In genomic region chr1:28136636-28137613, GRCh38 we compare ENCODE assay signal across 18 cellular contexts. TPM values are rescaled to one million over a fixed set of nuclear protein-coding genes. Genes with fewer than 3 reads are reported as not detected.
A peak's percentile ranks its signal among the peaks of the same experiment; 100 is the strongest.
DNase-seq lines count a peak whose midpoint lies in the region; ATAC-seq, FAIRE-seq and TF ChIP-seq lines count a peak whose summit lies in the region.
"Had no signal": no experiment of that assay in that cellular context is flagged by ENCODE, and none has a peak within 500 bp of the region (broad histone marks: within the 10 kb centered on the region; RNA-seq: fewer than 3 reads in every experiment).

No MANE protein-coding gene starts in this region.

- ATAC-seq in K562 = peak; percentile 44; the same call in 1 of the 3 replicates
- ATAC-seq in GM21825 (IDR thresholded peaks at IDR 0.05; ENCODE audit: unreplicated experiment) = no peak
- ATAC-seq: WTC11 had no signal

- TF ChIP-seq POLR2A in K562 (conservative IDR thresholded peaks at IDR 0.05) = no peak

- H3K4me3 Mint-ChIP-seq in CD4-positive, alpha-beta memory T cell = no peak overlapping the region
- H3K4me3 Mint-ChIP-seq: WTC11 had no signal

- intact Hi-C loops in K562 (cut with micrococcal nuclease) = loop anchor here (2.0 kb wide), 1 partner anchor 42 kb away; no protein-coding TSS in a partner anchor
- intact Hi-C loops in CD4-positive, alpha-beta memory T cell (cut with micrococcal nuclease) = no loop called here

- TF ChIP-seq EP300 in K562 (IDR thresholded peaks at IDR 0.05; ENCODE audit: low read length) = no peak

- no peak for TF ChIP-seq CTCF in Loucy (conservative IDR thresholded peaks at IDR 0.05; ENCODE audit: low read length)
- no peak for TF ChIP-seq CTCF in K562 (IDR thresholded peaks at IDR 0.05 in 2 of 3, conservative IDR thresholded peaks at IDR 0.05 in 1 of 3; ENCODE audit: insufficient read depth in 2 of 3, low read depth in 1 of 3, low read length in 3 of 3)

- 25% methylated on average over 9 of the region's 9 CpGs for WGBS in K562 (ENCODE audit: insufficient coverage, low coverage, missing lambda C conversion rate)

- H3K79me2 ChIP-seq in Loucy (ENCODE audit: insufficient read depth, low read length) (no peaks in the 10 kb centered on the region), K562 (ENCODE audit: control insufficient read depth, insufficient read depth, low read length) (no peaks in the 10 kb centered on the region)

- H3K4me1 Mint-ChIP-seq in CD4-positive, alpha-beta memory T cell = no peaks in the 10 kb centered on the region

- DNase-seq in ELR (ENCODE audit: low read depth) (peak; percentile 64), K562 (ENCODE audit: extremely low read depth in 1 of 4, low spot score in 3 of 4) (no peak), kidney glomerular epithelial cell (lab: John Stamatoyannopoulos, UW) (peak; percentile 42), activated gamma-delta T cell treated with Interleukin-2 at 50 U/mL for 16 hours (no peak)
- DNase-seq in CD4-positive, alpha-beta memory T cell = no peak
- no peak for DNase-seq in effector memory CD4-positive, alpha-beta T cell
- DNase-seq: activated naive CD4-positive, alpha-beta T cell treated with Interleukin-2 at 50 U/mL for 16 hours; AML-193; DMS153; GOT3; NCI-H146; NCI-H510A; OCI-M1; stimulated activated naive CD4-positive, alpha-beta T cell had no signal

- peaks cover 0 to 2% of the 10 kb centered on the region in 2 donors for H3K27me3 Mint-ChIP-seq in CD4-positive, alpha-beta memory T cell

- BruUV-seq in K562 (replicated peaks; lab: Mats Ljungman, UMichigan) = no TSS peak

- no peaks in the 10 kb centered on the region for H3K36me3 Mint-ChIP-seq in CD4-positive, alpha-beta memory T cell
- H3K36me3 Mint-ChIP-seq: WTC11 had no signal

- H3K9me3 ChIP-seq in Loucy (ENCODE audit: insufficient read depth, low read depth, low read length) (no peaks in the 10 kb centered on the region), K562 (replicated peaks; ENCODE audit: control insufficient read depth, insufficient read depth, low read depth, low read length) (no peaks in the 10 kb centered on the region)
- H3K9me3 ChIP-seq in CD4-positive, alpha-beta memory T cell (ENCODE audit: control insufficient read depth in 1 of 2, low read length in 2 of 2) = no peaks in the 10 kb centered on the region
- no peaks in the 10 kb centered on the region for H3K9me3 ChIP-seq in effector memory CD4-positive, alpha-beta T cell (ENCODE audit: control insufficient read depth, low read length)

- no peak overlapping the region for H3K9ac ChIP-seq in Loucy (ENCODE audit: low read depth, low read length, poor library complexity, severe bottlenecking)
- H3K9ac ChIP-seq in K562 (ENCODE audit: insufficient read depth in 1 of 2, low read depth in 2 of 2, low read length in 2 of 2) = no peak overlapping the region

- in situ Hi-C loops in K562 (cut with MboI) = no loop called here

- H3K4me3 ChIP-seq in Loucy (ENCODE audit: low read length, poor library complexity, severe bottlenecking) (no peak overlapping the region), K562 (no peak overlapping the region)
- H3K4me3 ChIP-seq in CD4-positive, alpha-beta memory T cell (ENCODE audit: low read length in 2 of 2) = no peak overlapping the region
- H3K4me3 ChIP-seq in effector memory CD4-positive, alpha-beta T cell (ENCODE audit: insufficient read depth, low read depth, low read length, poor library complexity, severe bottlenecking) = no peak overlapping the region
- H3K4me3 ChIP-seq: dorsolateral prefrontal cortex had no signal

- no peak overlapping the region for H3K27ac Mint-ChIP-seq in CD4-positive, alpha-beta memory T cell
- H3K27ac Mint-ChIP-seq: WTC11 had no signal

- FAIRE-seq in K562 (lab: Jason Lieb, UNC) = no peak

- H4K20me1 ChIP-seq in Loucy (ENCODE audit: insufficient read depth, low read length, poor library complexity, severe bottlenecking) (no peaks in the 10 kb centered on the region), K562 (replicated peaks; ENCODE audit: control insufficient read depth, insufficient read depth, low read length) (no peaks in the 10 kb centered on the region)

- H3K27ac ChIP-seq in K562 (ENCODE audit: extremely low read depth, low read depth, low read length) = no peak overlapping the region
- H3K27ac ChIP-seq in CD4-positive, alpha-beta memory T cell (ENCODE audit: low read depth, low read length) = no peak overlapping the region
- H3K27ac ChIP-seq in effector memory CD4-positive, alpha-beta T cell (ENCODE audit: insufficient read depth, low read length, poor library complexity, severe bottlenecking) = no peak overlapping the region

- H2AFZ ChIP-seq in Loucy (ENCODE audit: low read length) = peak overlapping the region; percentile 66; the same call in 1 of the 2 replicates
- 0 out of 2 replicates have a peak overlapping the region, but pooled peaks have one; percentile 30 for H2AFZ ChIP-seq in K562 (ENCODE audit: low read depth, low read length)

- H3K4me1 ChIP-seq in Loucy (ENCODE audit: insufficient read depth, low read length, poor library complexity, severe bottlenecking) (peaks cover 6% of the 10 kb centered on the region), K562 (replicated peaks in 1 of 2; ENCODE audit: control insufficient read depth in 2 of 2, insufficient read depth in 2 of 2, low read length in 2 of 2) (peaks cover 8 to 12% of the 10 kb centered on the region in 2 experiments; a peak in 3 of 5 replicates)
- H3K4me1 ChIP-seq in CD4-positive, alpha-beta memory T cell (ENCODE audit: insufficient read depth, low read length) = no peaks in the 10 kb centered on the region
- no peaks in the 10 kb centered on the region for H3K4me1 ChIP-seq in effector memory CD4-positive, alpha-beta T cell (ENCODE audit: control insufficient read depth, insufficient read depth, low read length, poor library complexity, severe bottlenecking)

- TF ChIP-seq RAD21 in K562 (CRISPR knock-in tag; conservative IDR thresholded peaks at IDR 0.05 in 1 of 2, IDR thresholded peaks at IDR 0.05 in 1 of 2) = no peak

- POLR2A ChIA-PET in K562 (lab: Yijun Ruan, JAX) = interaction anchor here (0.6 to 1.7 kb wide), 7 partner anchors 12 to 726 kb away, joined by 3 to 5 read pairs (median 4); no protein-coding TSS in a partner anchor
- POLR2A ChIA-PET in CD4-positive, alpha-beta memory T cell (lab: Charles Lee; ENCODE audit: partially characterized antibody) = no interaction called here

- H3K27me3 ChIP-seq in Loucy (ENCODE audit: insufficient read depth, low read length, poor library complexity, severe bottlenecking) = no peaks in the 10 kb centered on the region
- no peaks in the 10 kb centered on the region for H3K27me3 ChIP-seq in K562 (ENCODE audit: control insufficient read depth in 2 of 2, insufficient read depth in 2 of 2, low read length in 2 of 2)
- no peaks in the 10 kb centered on the region for H3K27me3 ChIP-seq in CD4-positive, alpha-beta memory T cell (ENCODE audit: insufficient read depth, low read length)
- no peaks in the 10 kb centered on the region for H3K27me3 ChIP-seq in effector memory CD4-positive, alpha-beta T cell (replicated peaks; ENCODE audit: control insufficient read depth, insufficient read depth, low read length, poor library complexity, severe bottlenecking)
- H3K27me3 ChIP-seq: dorsolateral prefrontal cortex had no signal

- no peaks in the 10 kb centered on the region for H3K9me2 ChIP-seq in Loucy (replicated peaks; ENCODE audit: low read depth, low read length)

- no peaks in the 10 kb centered on the region for H3K9me1 ChIP-seq in K562 (ENCODE audit: control insufficient read depth, insufficient read depth, low read length)

- H3K4me2 ChIP-seq in Loucy (ENCODE audit: low read depth, low read length, poor library complexity, severe bottlenecking) (no peak overlapping the region), K562 (ENCODE audit: insufficient read depth, low read length) (no peak overlapping the region)

- H3K36me3 ChIP-seq in Loucy (ENCODE audit: insufficient read depth, low read length) = no peaks in the 10 kb centered on the region
- no peaks in the 10 kb centered on the region for H3K36me3 ChIP-seq in K562 (ENCODE audit: control insufficient read depth, insufficient read depth, low read length)
- H3K36me3 ChIP-seq in CD4-positive, alpha-beta memory T cell (ENCODE audit: insufficient read depth, low read length) = no peaks in the 10 kb centered on the region
- H3K36me3 ChIP-seq in effector memory CD4-positive, alpha-beta T cell (ENCODE audit: control insufficient read depth, insufficient read depth, low read length) = no peaks in the 10 kb centered on the region

- H3F3A ChIP-seq in Loucy (ENCODE audit: low read depth) = no peaks in the 10 kb centered on the region

- peaks cover 0 to 11% (median 0%) of the 10 kb centered on the region in 8 donors for H3K9me3 Mint-ChIP-seq in CD4-positive, alpha-beta memory T cell

- CTCF ChIA-PET in K562 (lab: Yijun Ruan, JAX; ENCODE audit: low intra/inter-chr PET ratio) = no interaction called here
- CTCF ChIA-PET in CD4-positive, alpha-beta memory T cell (lab: Charles Lee; ENCODE audit: partially characterized antibody) = no interaction called here

RNA-seq across cellular contexts. Expression of gene PTAFR, which starts 39.6 kb away (rescaled TPM):
- total RNA-seq in K562 (2011; cell fraction: chromatin; rRNA removed; ENCODE audit: low replicate concordance) = 0.56 and 1.2 TPM in 2 replicates
- total RNA-seq in K562 (2011; cell fraction: nucleolus; rRNA removed) = 0.50 and 0.53 TPM in 2 replicates
- total RNA-seq in K562 (2011; cell fraction: nucleoplasm; rRNA removed) = 0.46 and 0.66 TPM in 2 replicates
- total RNA-seq in K562 (2014; rRNA removed) (0.20 TPM in 1 of 2 replicates, not detected in the other), K562 (2014; rRNA removed; fragmentation: Illumina TruSeq; extraction: Trizol) (0.22 and 0.25 TPM in 2 replicates), K562 (2015; rRNA removed; fragmentation: Illumina TruSeq; extraction: Trizol) (0.30 and 0.36 TPM in 2 replicates), K562 (2021) (0.36 and 0.55 TPM in 2 replicates)
- polyA plus RNA-seq in K562 (2011; rRNA removed) (0.43 and 0.45 TPM in 2 replicates), K562 (2014; fragmentation: Illumina TruSeq; extraction: Trizol) (0.26 and 0.33 TPM in 2 replicates), K562 (2014; fragmentation: Nextera tagmentation; extraction: Ambion mirVana) (under 1 TPM; 0.15 to 0.48 TPM), K562 (2014; rRNA removed) (0.32 and 0.52 TPM in 2 replicates)
- 0.83 and 1.4 TPM in 2 replicates for polyA plus RNA-seq in K562 (2011; cell fraction: cytosol; rRNA removed)
- polyA plus RNA-seq in K562 (2011; cell fraction: nucleus; rRNA removed) = 0.18 and 0.40 TPM in 2 replicates
- polyA plus RNA-seq in K562 (2012) = 0.31 and 0.51 TPM in 2 replicates
- polyA minus RNA-seq in K562 (2011; rRNA and poly(A)+ RNA removed) = 0.48 and 0.67 TPM in 2 replicates
- polyA minus RNA-seq in K562 (2011; cell fraction: cytosol; rRNA and poly(A)+ RNA removed) = not detected in 2 replicates
- 0.13 and 0.22 TPM in 2 replicates for polyA minus RNA-seq in K562 (2011; cell fraction: nucleus; rRNA and poly(A)+ RNA removed)
- total RNA-seq in CD4-positive, alpha-beta memory T cell = 1 to 10 TPM; 1.2 to 1.7 TPM
- under 1 TPM; 0.25 to 0.57 TPM for polyA plus RNA-seq in CD4-positive, alpha-beta memory T cell

RNA-seq across cellular contexts. Expression of gene EYA3, which starts 48.5 kb away (rescaled TPM):
- 65.3 and 113 TPM in 2 replicates for total RNA-seq in K562 (2011; cell fraction: chromatin; rRNA removed; ENCODE audit: low replicate concordance)
- total RNA-seq in K562 (2011; cell fraction: nucleolus; rRNA removed) = 27.8 and 35.9 TPM in 2 replicates
- 43.1 and 57.6 TPM in 2 replicates for total RNA-seq in K562 (2011; cell fraction: nucleoplasm; rRNA removed)
- 19.4 and 21.7 TPM in 2 replicates for total RNA-seq in K562 (2014; rRNA removed)
- total RNA-seq in K562 (2014; rRNA removed; fragmentation: Illumina TruSeq; extraction: Trizol) = 51.3 and 55.7 TPM in 2 replicates
- total RNA-seq in K562 (2015; rRNA removed; fragmentation: Illumina TruSeq; extraction: Trizol) = 45.4 and 48.1 TPM in 2 replicates
- total RNA-seq in K562 (2021) = 45.6 and 51.3 TPM in 2 replicates
- 64.0 and 74.6 TPM in 2 replicates for polyA plus RNA-seq in K562 (2011; rRNA removed)
- polyA plus RNA-seq in K562 (2011; cell fraction: cytosol; rRNA removed) = 38.9 and 49.0 TPM in 2 replicates
- polyA plus RNA-seq in K562 (2011; cell fraction: nucleus; rRNA removed) = 44.1 and 52.2 TPM in 2 replicates
- polyA plus RNA-seq in K562 (2012) = 19.5 and 28.8 TPM in 2 replicates
- polyA plus RNA-seq in K562 (2014; fragmentation: Illumina TruSeq; extraction: Trizol) = 35.2 and 41.9 TPM in 2 replicates
- 10 to 100 TPM; 29.4 to 43.6 TPM for polyA plus RNA-seq in K562 (2014; fragmentation: Nextera tagmentation; extraction: Ambion mirVana)
- 27.7 and 30.0 TPM in 2 replicates for polyA plus RNA-seq in K562 (2014; rRNA removed)
- polyA minus RNA-seq in K562 (2011; rRNA and poly(A)+ RNA removed) = 119 and 132 TPM in 2 replicates
- polyA minus RNA-seq in K562 (2011; cell fraction: cytosol; rRNA and poly(A)+ RNA removed) = 36.9 and 40.8 TPM in 2 replicates
- polyA minus RNA-seq in K562 (2011; cell fraction: nucleus; rRNA and poly(A)+ RNA removed) = 20.6 and 42.0 TPM in 2 replicates
- total RNA-seq in CD4-positive, alpha-beta memory T cell = 10 to 100 TPM; 21.1 to 22.6 TPM
- polyA plus RNA-seq in CD4-positive, alpha-beta memory T cell = 1 to 10 TPM; 4.8 to 5.9 TPM

Comparison
In these comparisons a context has a peak if more than half of its experiments do, and no peak if none do; other contexts are left out.
1. DNase-seq: peak in ELR (single experiment) and kidney glomerular epithelial cell (single experiment); none in K562 (0 of 4), activated gamma-delta T cell treated with Interleukin-2 at 50 U/mL for 16 hours (single experiment), CD4-positive, alpha-beta memory T cell (0 of 5) and effector memory CD4-positive, alpha-beta T cell (0 of 3).